In genomic region chr11:15724611-15725010, GRCh38 we compare ENCODE assay signal across 24 cellular contexts.
"Had no signal": no experiment of that assay in that cellular context is flagged by ENCODE, and none has a peak within 500 bp of the region (broad histone marks: within the 10 kb centered on the region; RNA-seq: fewer than 3 reads in every experiment).

No MANE protein-coding gene starts in this region.

- ATAC-seq: heart right ventricle; left ventricle myocardium superior; natural killer cell; sciatic nerve; stimulated activated memory B cell treated with anti-CD40 and anti-IgM and Interleukin-4, amounts not matched to agents 10 μg/mL and 1 μg/mL and 100 μg/mL, for 72 hours; stimulated activated naive CD8-positive, alpha-beta T cell treated with anti-CD3 and anti-CD28 coated beads, Interleukin-15, amount 100 ng/mL, for 72 hours had no signal

- H2AFZ ChIP-seq: hepatocyte had no signal

- H3K79me2 ChIP-seq: hepatocyte had no signal

- H3K27me3 ChIP-seq: hepatocyte, ovary, right atrium auricular region, tibial nerve, vagina had no signal

- H3K9me3 ChIP-seq: lower lobe of right lung, ovary, right atrium auricular region, vagina had no signal

- H3K4me1 ChIP-seq: lower lobe of right lung, right atrium auricular region had no signal

- H3K4me3 ChIP-seq: heart right ventricle, hepatocyte, lower lobe of right lung, ovary, right atrium auricular region, tibial nerve, vagina had no signal

- H3K4me2 ChIP-seq: hepatocyte had no signal

- H3K27ac ChIP-seq: heart right ventricle, hepatocyte, lower lobe of right lung, ovary, right atrium auricular region, tibial nerve, vagina had no signal

- DNase-seq: heart right ventricle; islet precursor cell; left ventricle myocardium superior; lower lobe of right lung; mammary epithelial cell; mesendoderm; naive B cell; natural killer cell; nephron progenitor cell; ovary; small intestine; stimulated activated CD4-positive, alpha-beta T cell treated with anti-CD3 and anti-CD28 coated beads, Interleukin-1b, Interleukin-23, amount 100 ng/mL, for 48 hours; stimulated activated CD4-positive, alpha-beta T cell treated with anti-CD3 and anti-CD28 coated beads, Interleukin-2, amount 100 ng/mL, for 48 hours; stimulated activated CD4-positive, alpha-beta T cell treated with anti-CD3 and anti-CD28 coated beads, Interleukin-4, amount 100 ng/mL, for 4 hours; stimulated activated CD8-positive, alpha-beta memory T cell treated with anti-CD3 and anti-CD28 coated beads, Interleukin-4, amount 100 ng/mL, for 48 hours; stimulated activated naive CD4-positive, alpha-beta T cell treated with Interleukin-2 at 50 U/mL for 16 hours; stimulated activated naive CD8-positive, alpha-beta T cell treated with anti-CD3 and anti-CD28 coated beads, Interleukin-15, amount 100 ng/mL, for 72 hours; substantia nigra had no signal

- H3K36me3 ChIP-seq: heart right ventricle, lower lobe of right lung, ovary, right atrium auricular region, tibial nerve, vagina had no signal
